ENCODE assay signal across 32 cellular contexts in genomic region chr3:182636646-182637045, GRCh38.
A peak's percentile ranks its signal among the peaks of the same experiment; 100 is the strongest.
DNase-seq lines count a peak whose midpoint lies in the region; ATAC-seq, FAIRE-seq and TF ChIP-seq lines count a peak whose summit lies in the region.
"Had no signal": no experiment of that assay in that cellular context is flagged by ENCODE, and none has a peak within 500 bp of the region (broad histone marks: within the 10 kb centered on the region; RNA-seq: fewer than 3 reads in every experiment).

No MANE protein-coding gene starts in this region.

- H3K4me3 Mint-ChIP-seq in activated naive CD4-positive, alpha-beta T cell treated with anti-CD3 and anti-CD28 coated beads for 36 hours: no peak overlapping the region
- H3K4me3 Mint-ChIP-seq: activated CD4-positive, alpha-beta memory T cell treated with anti-CD3 and anti-CD28 coated beads for 36 hours; B cell; CD8-positive, alpha-beta T cell; memory B cell had no signal

- no peaks in the 10 kb centered on the region for H3K4me1 Mint-ChIP-seq in activated naive CD4-positive, alpha-beta T cell treated with anti-CD3 and anti-CD28 coated beads for 36 hours (ENCODE audit: low read depth)
- H3K4me1 Mint-ChIP-seq: B cell, memory B cell had no signal

- ATAC-seq in HG03521 (IDR thresholded peaks at IDR 0.05; ENCODE audit: unreplicated experiment): no peak
- ATAC-seq: activated CD4-positive, CD25-positive, alpha-beta regulatory T cell treated with anti-CD3 and anti-CD28 coated beads, Interleukin-2, amount 50 U/mL, for 24 hours; activated naive CD4-positive, alpha-beta T cell treated with anti-CD3 and anti-CD28 coated beads, Interleukin-2, amount 50 U/mL, for 72 hours; CD8-positive, alpha-beta T cell; heart left ventricle; psoas muscle had no signal

- no peak for FAIRE-seq in bronchial epithelial cell (lab: Jason Lieb, UNC)
- FAIRE-seq: GM12891, RCC 7860 had no signal

- intact Hi-C loops in activated naive CD4-positive, alpha-beta T cell treated with anti-CD3 and anti-CD28 coated beads for 36 hours (cut with micrococcal nuclease): no loop called here

- H3K9me3 Mint-ChIP-seq in activated naive CD4-positive, alpha-beta T cell treated with anti-CD3 and anti-CD28 coated beads for 36 hours: no peaks in the 10 kb centered on the region
- H3K9me3 Mint-ChIP-seq: activated CD4-positive, alpha-beta memory T cell treated with anti-CD3 and anti-CD28 coated beads for 36 hours; activated naive CD4-positive, alpha-beta T cell treated with anti-CD3 and anti-CD28 coated beads, Interleukin-2, amount 50 U/mL, for 72 hours; activated T-helper 2 cell treated with anti-CD3 and anti-CD28 coated beads, Interferon-gamma antibody, Interleukin-2, Interleukin-4, amounts not matched to agents 10 μg/mL and 5 μg/mL and 100 μg/mL, durations not matched to agents 14 hours and 24 hours and 36 hours; CD8-positive, alpha-beta T cell had no signal

- H3K4me3 ChIP-seq in bronchial epithelial cell (ENCODE audit: low read depth, low read length): no peak overlapping the region
- H3K4me3 ChIP-seq: heart left ventricle, psoas muscle, SJSA1, uterus had no signal

- peaks cover 17% of the 10 kb centered on the region for H3K27me3 Mint-ChIP-seq in activated naive CD4-positive, alpha-beta T cell treated with anti-CD3 and anti-CD28 coated beads for 36 hours (ENCODE audit: low read depth)

- no peaks in the 10 kb centered on the region for H3K36me3 Mint-ChIP-seq in activated naive CD4-positive, alpha-beta T cell treated with anti-CD3 and anti-CD28 coated beads for 36 hours (ENCODE audit: low read depth)
- H3K36me3 Mint-ChIP-seq: activated CD4-positive, alpha-beta memory T cell treated with anti-CD3 and anti-CD28 coated beads for 36 hours; activated naive CD4-positive, alpha-beta T cell treated with anti-CD3 and anti-CD28 coated beads, Interleukin-2, amount 50 U/mL, for 72 hours; CD8-positive, alpha-beta T cell had no signal

- peak; percentile 10 for DNase-seq in ELR (ENCODE audit: low read depth)
- DNase-seq in M059J (ENCODE audit: low read depth): peak; percentile 55
- DNase-seq in bronchial epithelial cell (ENCODE audit: low read depth): peak; percentile 92
- peak; percentile 24 for DNase-seq in kidney tubule cell (ENCODE audit: low spot score)
- DNase-seq in AG08395 (ENCODE audit: low spot score): no peak
- DNase-seq in activated naive CD4-positive, alpha-beta T cell treated with anti-CD3 and anti-CD28 coated beads for 36 hours: no peak
- DNase-seq in OCI-M2 (lab: John Stamatoyannopoulos, UW; ENCODE audit: unreplicated experiment): no peak
- DNase-seq: activated CD4-positive, alpha-beta memory T cell treated with anti-CD3 and anti-CD28 coated beads for 36 hours; activated CD8-positive, alpha-beta memory T cell treated with anti-CD3 and anti-CD28 coated beads, Interleukin-2, amount 50 U/mL, for 48 hours; aorta; CD8-positive, alpha-beta T cell; central memory CD4-positive, alpha-beta T cell; DMS 273 treated with DMSO at 0.1 percent for 48 hours; EL; heart left ventricle; left colon; NCI-H1105; NCI-H2029; NCI-H526 treated with DMSO at 0.1 percent for 48 hours; psoas muscle; stimulated activated naive CD4-positive, alpha-beta T cell treated with Interleukin-2 at 50 U/mL for 16 hours; T-helper 1 cell; uterus had no signal

- H3K36me3 ChIP-seq in bronchial epithelial cell (ENCODE audit: control insufficient read depth, insufficient read depth, low read length): no peaks in the 10 kb centered on the region
- H3K36me3 ChIP-seq: heart left ventricle, SJSA1, uterus had no signal

- no peak overlapping the region for H3K27ac Mint-ChIP-seq in activated naive CD4-positive, alpha-beta T cell treated with anti-CD3 and anti-CD28 coated beads for 36 hours
- H3K27ac Mint-ChIP-seq: activated CD4-positive, alpha-beta memory T cell treated with anti-CD3 and anti-CD28 coated beads for 36 hours; activated naive CD4-positive, alpha-beta T cell treated with anti-CD3 and anti-CD28 coated beads, Interleukin-2, amount 50 U/mL, for 72 hours; activated T-helper 2 cell treated with anti-CD3 and anti-CD28 coated beads, Interferon-gamma antibody, Interleukin-2, Interleukin-4, amounts not matched to agents 10 μg/mL and 5 μg/mL and 100 μg/mL, durations not matched to agents 14 hours and 24 hours and 36 hours; B cell; CD8-positive, alpha-beta T cell; memory B cell had no signal

- CTCF ChIA-PET in activated naive CD4-positive, alpha-beta T cell treated with anti-CD3 and anti-CD28 coated beads for 36 hours (lab: Charles Lee): no interaction called here

- no peak for TF ChIP-seq CTCF in bronchial epithelial cell (IDR thresholded peaks at IDR 0.05; ENCODE audit: insufficient read depth, low read length, severe bottlenecking)

- H3K27me3 ChIP-seq in bronchial epithelial cell (ENCODE audit: control insufficient read depth, insufficient read depth, low read length): no peaks in the 10 kb centered on the region
- H3K27me3 ChIP-seq: SJSA1, uterus had no signal

Comparison
In these comparisons a context has a peak if more than half of its experiments do, and no peak if none do; other contexts are left out.
1. DNase-seq: peak in ELR (single experiment), M059J (single experiment), bronchial epithelial cell (single experiment) and kidney tubule cell (single experiment); none in AG08395 (single experiment), activated naive CD4-positive, alpha-beta T cell treated with anti-CD3 and anti-CD28 coated beads for 36 hours (single experiment) and OCI-M2 (single experiment).